In genomic region chr2:148021059-148021985, GRCh38 we compare ENCODE assay signal across 8 cellular contexts. TPM values are rescaled to one million over a fixed set of nuclear protein-coding genes. Genes with fewer than 3 reads are reported as not detected.
A peak's percentile ranks its signal among the peaks of the same experiment; 100 is the strongest.
DNase-seq lines count a peak whose midpoint lies in the region; TF ChIP-seq lines count a peak whose summit lies in the region.

Gene MBD5 (plus strand): TSS chr2:148021091.

- peak within 1 kb of the TSS; percentile 90 for H3K4me3 ChIP-seq in mucosa of stomach (ENCODE audit: low read length)

- no peaks in the 10 kb centered on the region; the same call in 1 of the 2 replicates for H3K36me3 Mint-ChIP-seq in HFFc6 (ENCODE audit: low read depth)
- H3K36me3 Mint-ChIP-seq in stimulated activated naive CD8-positive, alpha-beta T cell treated with anti-CD3 and anti-CD28 coated beads, Interleukin-15, Interleukin-2, amounts not matched to agents 100 ng/mL and 50 ng/mL, for 24 hours (ENCODE audit: low read depth): peaks cover 5% of the 10 kb centered on the region

- peak within 1 kb of the TSS; percentile 78 for H3K27ac ChIP-seq in epithelial cell of prostate

- H3K27ac Mint-ChIP-seq in HFFc6: peak within 1 kb of the TSS; percentile 83
- peak within 1 kb of the TSS; percentile 95 for H3K27ac Mint-ChIP-seq in stimulated activated naive CD8-positive, alpha-beta T cell treated with anti-CD3 and anti-CD28 coated beads, Interleukin-15, Interleukin-2, amounts not matched to agents 100 ng/mL and 50 ng/mL, for 24 hours

- no peaks in the 10 kb centered on the region for H3K9me3 ChIP-seq in mucosa of stomach (ENCODE audit: control insufficient read depth, low read length)

- no peaks in the 10 kb centered on the region for H3K27me3 ChIP-seq in mucosa of stomach (ENCODE audit: control insufficient read depth, insufficient read depth, low read length)

- peaks cover 7% of the 10 kb centered on the region for H3K4me1 ChIP-seq in mucosa of stomach (ENCODE audit: control insufficient read depth, insufficient read depth, low read length)

- peak within 1 kb of the TSS; percentile 99 for H3K4me3 Mint-ChIP-seq in HFFc6
- peak within 1 kb of the TSS; percentile 98 for H3K4me3 Mint-ChIP-seq in stimulated activated naive CD8-positive, alpha-beta T cell treated with anti-CD3 and anti-CD28 coated beads, Interleukin-15, Interleukin-2, amounts not matched to agents 100 ng/mL and 50 ng/mL, for 24 hours

- H3K4me1 Mint-ChIP-seq in HFFc6 (ENCODE audit: low read depth): peaks cover 44% of the 10 kb centered on the region
- H3K4me1 Mint-ChIP-seq in stimulated activated naive CD8-positive, alpha-beta T cell treated with anti-CD3 and anti-CD28 coated beads, Interleukin-15, Interleukin-2, amounts not matched to agents 100 ng/mL and 50 ng/mL, for 24 hours (ENCODE audit: low read depth): peaks cover 66% of the 10 kb centered on the region

- H3K9me3 Mint-ChIP-seq in HFFc6: no peaks in the 10 kb centered on the region
- H3K9me3 Mint-ChIP-seq in stimulated activated naive CD8-positive, alpha-beta T cell treated with anti-CD3 and anti-CD28 coated beads, Interleukin-15, Interleukin-2, amounts not matched to agents 100 ng/mL and 50 ng/mL, for 24 hours: no peaks in the 10 kb centered on the region

- no peaks in the 10 kb centered on the region for H3K27me3 Mint-ChIP-seq in HFFc6 (ENCODE audit: insufficient read depth)
- no peaks in the 10 kb centered on the region for H3K27me3 Mint-ChIP-seq in stimulated activated naive CD8-positive, alpha-beta T cell treated with anti-CD3 and anti-CD28 coated beads, Interleukin-15, Interleukin-2, amounts not matched to agents 100 ng/mL and 50 ng/mL, for 24 hours

- H3K36me3 ChIP-seq in mucosa of stomach (ENCODE audit: control insufficient read depth, insufficient read depth, low read length): no peaks in the 10 kb centered on the region

- peak; percentile 29 for DNase-seq in NK-92 treated with Interleukin-12 subunit alpha and Interleukin-12 subunit beta, amount 100 ng/mL, for 24 hours (lab: John Stamatoyannopoulos, UW)
- DNase-seq in NK-92 (lab: John Stamatoyannopoulos, UW; ENCODE audit: unreplicated experiment): no peak
- peak; percentile 54 for DNase-seq in HFFc6
- peak; percentile 30 for DNase-seq in NCI-H1105 (lab: John Stamatoyannopoulos, UW)
- peak; percentile 54 for DNase-seq in activated CD4-positive, alpha-beta T cell treated with anti-CD3 and anti-CD28 coated beads, Interleukin-2, amount 50 U/mL, for 1 hour
- DNase-seq in epithelial cell of prostate (ENCODE audit: low read depth, low spot score): no peak

- H3K9ac ChIP-seq in mucosa of stomach (ENCODE audit: low read length): peak within 1 kb of the TSS; percentile 97

- TF ChIP-seq CTCF in HFFc6 (IDR thresholded peaks at IDR 0.05): no peak

RNA-seq across cellular contexts. Expression of gene MBD5, which starts in this region (rescaled TPM):
- 10 to 100 TPM; 29.1 to 41.0 (median 35.0) TPM for total RNA-seq in HFFc6 (2021; fragmentation: NEBNext Ultra II Directional; extraction: Animal tissue kit (Norgen Biotek cat#: 25700))

Comparison
In these comparisons a context has a peak if more than half of its experiments do, and no peak if none do; other contexts are left out.
1. DNase-seq: peak in NK-92 treated with Interleukin-12 subunit alpha and Interleukin-12 subunit beta, amount 100 ng/mL, for 24 hours (single experiment), HFFc6 (single experiment), NCI-H1105 (single experiment) and activated CD4-positive, alpha-beta T cell treated with anti-CD3 and anti-CD28 coated beads, Interleukin-2, amount 50 U/mL, for 1 hour (single experiment); none in NK-92 (single experiment) and epithelial cell of prostate (single experiment).